ENCODE assay signal across 15 cellular contexts in genomic region chr11:19800162-19800561, GRCh38.
DNase-seq lines count a peak whose midpoint lies in the region; ATAC-seq and TF ChIP-seq lines count a peak whose summit lies in the region.
"Had no signal": no experiment of that assay in that cellular context is flagged by ENCODE, and none has a peak within 500 bp of the region (broad histone marks: within the 10 kb centered on the region; RNA-seq: fewer than 3 reads in every experiment).

No MANE protein-coding gene starts in this region.

- no peak overlapping the region for H3K9ac ChIP-seq in PC-3 (ENCODE audit: low read length)

- no peaks in the 10 kb centered on the region for H3K9me3 Mint-ChIP-seq in MCF 10A (ENCODE audit: unreplicated experiment)
- H3K9me3 Mint-ChIP-seq: activated naive CD8-positive, alpha-beta T cell treated with anti-CD3 and anti-CD28 coated beads, Interleukin-2, amount 10 ng/mL, durations not matched to agents 7 days and 5 days; mesothelial cell of epicardium had no signal

- no peaks in the 10 kb centered on the region for H3K27me3 ChIP-seq in breast epithelium
- no peaks in the 10 kb centered on the region for H3K27me3 ChIP-seq in PC-3 (ENCODE audit: low read length)

- no peak overlapping the region for H2AFZ ChIP-seq in PC-3 (ENCODE audit: low read length)

- peak overlapping the region; percentile 8 for H3K27ac Mint-ChIP-seq in MCF 10A (ENCODE audit: low read depth, unreplicated experiment)
- H3K27ac Mint-ChIP-seq: activated naive CD8-positive, alpha-beta T cell treated with anti-CD3 and anti-CD28 coated beads, Interleukin-2, amount 10 ng/mL, durations not matched to agents 7 days and 5 days; mesothelial cell of epicardium; T-helper 17 cell had no signal

- H3K36me3 ChIP-seq in breast epithelium, result no peaks in the 10 kb centered on the region
- no peaks in the 10 kb centered on the region for H3K36me3 ChIP-seq in PC-3 (ENCODE audit: low read depth, low read length)
- H3K36me3 ChIP-seq: thoracic aorta had no signal

- no peak overlapping the region for H3K27ac ChIP-seq in breast epithelium
- peak overlapping the region; percentile 70 for H3K27ac ChIP-seq in PC-3 (ENCODE audit: low read length)
- H3K27ac ChIP-seq: thoracic aorta had no signal

- H3F3A ChIP-seq in PC-3 (ENCODE audit: low read length, unreplicated experiment), result no peaks in the 10 kb centered on the region

- H3K4me3 ChIP-seq in breast epithelium (no peak overlapping the region), PC-3 (ENCODE audit: low read length) (no peak overlapping the region), epithelial cell of esophagus (ENCODE audit: low read length) (no peak overlapping the region), retinal pigment epithelial cell (ENCODE audit: low read length) (no peak overlapping the region)
- H3K4me3 ChIP-seq: thoracic aorta had no signal

- no peak for TF ChIP-seq POLR2A in breast epithelium (IDR thresholded peaks at IDR 0.05)

- H4K20me1 ChIP-seq in PC-3 (ENCODE audit: low read length), result no peaks in the 10 kb centered on the region; the same call in 1 of the 2 replicates

- CTCF ChIA-PET in MCF 10A (lab: Yijun Ruan, JAX), result interaction anchor here (0.6 to 1.1 kb wide), 3 partner anchors 20 to 234 kb away, joined by 3 to 4 read pairs (median 3); no protein-coding TSS in a partner anchor
- CTCF ChIA-PET in PC-3 (lab: Charles Lee), result interaction anchor here (0.5 kb wide), 1 partner anchor 1303 kb away, joined by 3 read pairs; no protein-coding TSS in a partner anchor

- TF ChIP-seq CTCF in MCF 10A (IDR thresholded peaks at IDR 0.05; ENCODE audit: unreplicated experiment), result no peak
- no peak for TF ChIP-seq CTCF in breast epithelium (IDR thresholded peaks at IDR 0.05)
- TF ChIP-seq CTCF in PC-3 (conservative IDR thresholded peaks at IDR 0.05; ENCODE audit: low read depth, low read length), result peak; percentile 48
- peak; percentile 9 for TF ChIP-seq CTCF in epithelial cell of esophagus (IDR thresholded peaks at IDR 0.05; ENCODE audit: insufficient read depth, low read depth, low read length, missing control alignments)
- TF ChIP-seq CTCF in retinal pigment epithelial cell (conservative IDR thresholded peaks at IDR 0.05; ENCODE audit: low read depth, low read length), result peak; percentile 50

- H3K36me3 Mint-ChIP-seq in MCF 10A (ENCODE audit: insufficient read depth, unreplicated experiment), result peaks cover 10% of the 10 kb centered on the region
- H3K36me3 Mint-ChIP-seq: activated naive CD8-positive, alpha-beta T cell treated with anti-CD3 and anti-CD28 coated beads, Interleukin-2, amount 10 ng/mL, durations not matched to agents 7 days and 5 days had no signal

- intact Hi-C loops in MCF 10A (cut with micrococcal nuclease) (loop anchor here (5.0 kb wide), 1 partner anchor 102 kb away; no protein-coding TSS in a partner anchor), breast epithelium (cut with DNase I; ENCODE audit: low total_unique reads) (no loop called here), PC-3 (cut with micrococcal nuclease) (no loop called here)

- no peak for ATAC-seq in PC-3
- ATAC-seq: T-helper 17 cell had no signal

- BruUV-seq in MCF 10A (replicated peaks; lab: Mats Ljungman, UMichigan) (no TSS peak), PC-3 (replicated peaks; lab: Mats Ljungman, UMichigan) (no TSS peak)

- peak overlapping the region; percentile 58; the same call in 1 of the 2 replicates for H3K4me2 ChIP-seq in PC-3 (ENCODE audit: low read length)

- DNase-seq in MCF 10A (ENCODE audit: unreplicated experiment), result peak; percentile 27
- DNase-seq in breast epithelium (ENCODE audit: low spot score in 2 of 2), result no peak
- DNase-seq in PC-3, result no peak
- DNase-seq in epithelial cell of esophagus (ENCODE audit: low read depth), result no peak
- DNase-seq in retinal pigment epithelial cell (ENCODE audit: low read depth), result no peak
- DNase-seq in HT-29 (ENCODE audit: low spot score), result no peak
- no peak for DNase-seq in NCI-H2227 treated with DMSO at 0.1 percent for 48 hours (lab: John Stamatoyannopoulos, UW)
- DNase-seq in D341Med (ENCODE audit: low spot score), result no peak
- DNase-seq: activated naive CD8-positive, alpha-beta T cell treated with anti-CD3 and anti-CD28 coated beads, Interleukin-2, amount 10 ng/mL, durations not matched to agents 7 days and 5 days; effector CD4-positive, alpha-beta T cell; GDM1; NCI-H2029; T-helper 17 cell had no signal

- H3K4me1 ChIP-seq in breast epithelium, result peaks cover 0 to 13% of the 10 kb centered on the region in 2 donors
- peaks cover 46% of the 10 kb centered on the region for H3K4me1 ChIP-seq in PC-3 (ENCODE audit: insufficient read depth, low read length)

- H3K9me2 ChIP-seq in PC-3 (replicated peaks; ENCODE audit: low read length), result no peaks in the 10 kb centered on the region

- H3K9me3 ChIP-seq in breast epithelium (no peaks in the 10 kb centered on the region), PC-3 (ENCODE audit: low read length) (no peaks in the 10 kb centered on the region)
- H3K9me3 ChIP-seq: thoracic aorta had no signal

- POLR2A ChIA-PET in MCF 10A (lab: Yijun Ruan, JAX) (interaction anchor here (0.9 kb wide), 1 partner anchor 105 kb away, joined by 3 read pairs; no protein-coding TSS in a partner anchor), PC-3 (lab: Charles Lee; ENCODE audit: unreplicated experiment) (no interaction called here)

- no peak overlapping the region for H3K4me3 Mint-ChIP-seq in MCF 10A (ENCODE audit: unreplicated experiment)
- H3K4me3 Mint-ChIP-seq: activated naive CD8-positive, alpha-beta T cell treated with anti-CD3 and anti-CD28 coated beads, Interleukin-2, amount 10 ng/mL, durations not matched to agents 7 days and 5 days; mesothelial cell of epicardium; T-helper 17 cell had no signal

- no peaks in the 10 kb centered on the region for H3K27me3 Mint-ChIP-seq in MCF 10A (ENCODE audit: insufficient read depth, unreplicated experiment)

- peaks cover 33% of the 10 kb centered on the region for H3K79me2 ChIP-seq in PC-3 (ENCODE audit: low read length)

- peaks cover 27% of the 10 kb centered on the region for H3K4me1 Mint-ChIP-seq in MCF 10A (ENCODE audit: insufficient read depth, unreplicated experiment)
- H3K4me1 Mint-ChIP-seq: activated naive CD8-positive, alpha-beta T cell treated with anti-CD3 and anti-CD28 coated beads, Interleukin-2, amount 10 ng/mL, durations not matched to agents 7 days and 5 days had no signal

Comparison
In these comparisons a context has a peak if more than half of its experiments do, and no peak if none do; other contexts are left out.
1. CTCF ChIP-seq: peak in PC-3 (single experiment), epithelial cell of esophagus (single experiment) and retinal pigment epithelial cell (single experiment); none in MCF 10A (single experiment) and breast epithelium (0 of 3).